Comparison of ENCODE assay signal across 8 cellular contexts in the genomic region with DNA sequence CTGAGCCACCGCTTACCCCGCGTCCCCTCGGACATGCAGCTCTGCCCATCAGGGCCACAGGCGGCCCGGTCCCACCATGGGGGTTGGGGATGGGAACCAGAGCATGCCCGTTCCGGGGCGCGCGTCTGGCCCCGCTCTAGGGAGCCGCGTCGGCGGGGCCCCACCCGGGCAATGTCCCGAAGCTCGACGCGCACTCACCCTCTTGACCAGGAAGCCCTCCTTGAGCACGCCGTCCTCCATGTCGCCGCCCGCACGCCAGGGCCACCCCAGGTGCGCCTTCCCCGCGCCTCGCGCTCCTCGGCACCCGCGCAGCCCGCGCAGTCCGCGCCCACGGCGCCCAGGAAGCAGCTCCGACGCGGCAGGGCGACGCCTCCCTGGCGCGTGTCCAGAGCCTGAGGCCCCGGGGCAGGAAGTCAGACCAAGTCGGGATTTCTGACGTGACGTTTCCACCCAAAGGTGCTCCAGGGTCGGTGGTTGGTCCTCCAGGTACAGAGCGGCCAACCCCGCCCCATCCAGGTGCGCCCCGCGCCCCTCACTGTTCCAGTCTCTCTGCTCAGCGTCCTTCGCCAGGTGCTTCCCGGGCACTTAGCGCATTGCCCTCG. TPM values are rescaled to one million over a fixed set of nuclear protein-coding genes. Genes with fewer than 3 reads are reported as not detected.
A peak's percentile ranks its signal among the peaks of the same experiment; 100 is the strongest.
DNase-seq lines count a peak whose midpoint lies in the region; ATAC-seq and TF ChIP-seq lines count a peak whose summit lies in the region.

A gene with protein sequence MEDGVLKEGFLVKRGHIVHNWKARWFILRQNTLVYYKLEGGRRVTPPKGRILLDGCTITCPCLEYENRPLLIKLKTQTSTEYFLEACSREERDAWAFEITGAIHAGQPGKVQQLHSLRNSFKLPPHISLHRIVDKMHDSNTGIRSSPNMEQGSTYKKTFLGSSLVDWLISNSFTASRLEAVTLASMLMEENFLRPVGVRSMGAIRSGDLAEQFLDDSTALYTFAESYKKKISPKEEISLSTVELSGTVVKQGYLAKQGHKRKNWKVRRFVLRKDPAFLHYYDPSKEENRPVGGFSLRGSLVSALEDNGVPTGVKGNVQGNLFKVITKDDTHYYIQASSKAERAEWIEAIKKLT (minus strand): TSS at position 346 of the 602 bp plus-strand sequence. CDS start 106 bp downstream, at position 240.

- H3K4me1 ChIP-seq in heart right ventricle: peaks cover 0 to 22% (median 8%) of the 10 kb centered on the region in 9 donors
- peaks cover 0 to 17% (median 10%) of the 10 kb centered on the region in 6 donors for H3K4me1 ChIP-seq in spleen

- peaks cover 22% of the 10 kb centered on the region for H3K27me3 Mint-ChIP-seq in activated T-helper 2 cell treated with anti-CD3 and anti-CD28 coated beads, Interferon-gamma antibody, Interleukin-2, Interleukin-4, amounts not matched to agents 10 μg/mL and 5 μg/mL and 100 μg/mL, durations not matched to agents 14 hours and 24 hours and 36 hours (ENCODE audit: low read depth)

- no peak within 1 kb of the TSS for H3K27ac Mint-ChIP-seq in activated T-helper 2 cell treated with anti-CD3 and anti-CD28 coated beads, Interferon-gamma antibody, Interleukin-2, Interleukin-4, amounts not matched to agents 10 μg/mL and 5 μg/mL and 100 μg/mL, durations not matched to agents 14 hours and 24 hours and 36 hours

- 4 to 5% methylated on average over 62 to 63 of the region's 63 CpGs for WGBS in heart right ventricle, 2 donors
- WGBS in spleen, 5 donors: 5 to 21% (median 7%) methylated on average over 20 to 63 of the region's 63 CpGs

- TF ChIP-seq CTCF in C4-2B (conservative IDR thresholded peaks at IDR 0.05) (no peak), heart right ventricle (IDR thresholded peaks at IDR 0.05) (no peak), spleen (IDR thresholded peaks at IDR 0.05 in 8 of 11, conservative IDR thresholded peaks at IDR 0.05 in 3 of 11) (no peak)

- peak within 1 kb of the TSS; percentile 33 for H3K4me3 Mint-ChIP-seq in activated T-helper 2 cell treated with anti-CD3 and anti-CD28 coated beads, Interferon-gamma antibody, Interleukin-2, Interleukin-4, amounts not matched to agents 10 μg/mL and 5 μg/mL and 100 μg/mL, durations not matched to agents 14 hours and 24 hours and 36 hours (ENCODE audit: low read depth)

- DNase-seq in NCI-H345 treated with DMSO at 0.1 percent for 48 hours (lab: John Stamatoyannopoulos, UW; ENCODE audit: unreplicated experiment): peak; percentile 36
- DNase-seq in activated T-helper 2 cell treated with anti-CD3 and anti-CD28 coated beads, Interferon-gamma antibody, Interleukin-2, Interleukin-4, amounts not matched to agents 10 μg/mL and 5 μg/mL and 100 μg/mL, durations not matched to agents 14 hours and 24 hours and 36 hours (ENCODE audit: low spot score): no peak
- peak in 1 of 2 donors; percentile 52 for DNase-seq in heart right ventricle
- DNase-seq in spleen: peak; percentile 74
- DNase-seq in amygdala (lab: John Stamatoyannopoulos, UW): no peak
- no peak for DNase-seq in mesenteric fat pad (ENCODE audit: low spot score)

- H3K27ac ChIP-seq in C4-2B (peak within 1 kb of the TSS; percentile 14; the same call in 1 of the 2 replicates), heart right ventricle (no peak within 1 kb of the TSS), spleen (no peak within 1 kb of the TSS)

- no peak for TF ChIP-seq POLR2A in spleen (IDR thresholded peaks at IDR 0.05)

- H3K36me3 Mint-ChIP-seq in activated T-helper 2 cell treated with anti-CD3 and anti-CD28 coated beads, Interferon-gamma antibody, Interleukin-2, Interleukin-4, amounts not matched to agents 10 μg/mL and 5 μg/mL and 100 μg/mL, durations not matched to agents 14 hours and 24 hours and 36 hours (ENCODE audit: low read depth): no peaks in the 10 kb centered on the region

- H3K9me3 ChIP-seq in heart right ventricle: no peaks in the 10 kb centered on the region
- no peaks in the 10 kb centered on the region for H3K9me3 ChIP-seq in spleen

- intact Hi-C loops in activated T-helper 2 cell treated with anti-CD3 and anti-CD28 coated beads, Interferon-gamma antibody, Interleukin-2, Interleukin-4, amounts not matched to agents 10 μg/mL and 5 μg/mL and 100 μg/mL, durations not matched to agents 14 hours and 24 hours and 36 hours (cut with micrococcal nuclease): no loop called here
- intact Hi-C loops in heart right ventricle (cut with DNase I): no loop called here
- intact Hi-C loops in spleen (cut with DNase I; ENCODE audit: low total_unique reads): no loop called here

- H3K4me3 ChIP-seq in heart right ventricle: peak within 1 kb of the TSS in 9 of 10 donors; percentile 3 to 50 (median 42)
- H3K4me3 ChIP-seq in spleen: peak within 1 kb of the TSS; percentile 4 to 68 (median 34)

- H3K36me3 ChIP-seq in heart right ventricle: no peaks in the 10 kb centered on the region
- H3K36me3 ChIP-seq in spleen: no peaks in the 10 kb centered on the region

- no peaks in the 10 kb centered on the region for H3K9me3 Mint-ChIP-seq in activated T-helper 2 cell treated with anti-CD3 and anti-CD28 coated beads, Interferon-gamma antibody, Interleukin-2, Interleukin-4, amounts not matched to agents 10 μg/mL and 5 μg/mL and 100 μg/mL, durations not matched to agents 14 hours and 24 hours and 36 hours

- ATAC-seq in heart right ventricle (peak in 1 of 8 donors; percentile 43), GM21825 (IDR thresholded peaks at IDR 0.05; ENCODE audit: unreplicated experiment) (no peak)

- H3K4me1 Mint-ChIP-seq in activated T-helper 2 cell treated with anti-CD3 and anti-CD28 coated beads, Interferon-gamma antibody, Interleukin-2, Interleukin-4, amounts not matched to agents 10 μg/mL and 5 μg/mL and 100 μg/mL, durations not matched to agents 14 hours and 24 hours and 36 hours (ENCODE audit: low read depth): peaks cover 8% of the 10 kb centered on the region

- peaks cover 0 to 23% (median 17%) of the 10 kb centered on the region in 7 donors for H3K27me3 ChIP-seq in heart right ventricle
- peaks cover 0 to 24% (median 13%) of the 10 kb centered on the region in 7 donors for H3K27me3 ChIP-seq in spleen (replicated peaks in 1 of 7)

RNA-seq across cellular contexts. Expression of the gene that starts here (rescaled TPM):
- total RNA-seq in activated T-helper 2 cell treated with anti-CD3 and anti-CD28 coated beads, Interferon-gamma antibody, Interleukin-2, Interleukin-4, amounts not matched to agents 10 μg/mL and 5 μg/mL and 100 μg/mL, durations not matched to agents 14 hours and 24 hours and 36 hours: 0.37 TPM in 1 of 2 replicates, not detected in the other
- total RNA-seq in heart right ventricle (1 to 10 TPM in 1 of 10 donors, under 1 TPM in 4, not detected in 5; 0.36 to 1.1 (median 0.74) TPM), spleen (1 to 10 TPM in 1 of 7 donors, under 1 TPM in 3, not detected in 3; 0.76 to 2.1 (median 0.98) TPM), mesenteric fat pad (0.64 TPM)
- polyA plus RNA-seq in heart right ventricle (under 1 TPM; 0.51 to 0.61 TPM), spleen (under 1 TPM; 0.18 to 0.64 (median 0.20) TPM)

Comparison
In these comparisons a context has a peak if more than half of its experiments do, and no peak if none do; other contexts are left out.
1. DNase-seq: peak in NCI-H345 treated with DMSO at 0.1 percent for 48 hours (single experiment) and spleen (single experiment); none in activated T-helper 2 cell treated with anti-CD3 and anti-CD28 coated beads, Interferon-gamma antibody, Interleukin-2, Interleukin-4, amounts not matched to agents 10 μg/mL and 5 μg/mL and 100 μg/mL, durations not matched to agents 14 hours and 24 hours and 36 hours (single experiment), amygdala (0 of 56) and mesenteric fat pad (single experiment).